ENCODE assay signal across 23 cellular contexts in the genomic region with DNA sequence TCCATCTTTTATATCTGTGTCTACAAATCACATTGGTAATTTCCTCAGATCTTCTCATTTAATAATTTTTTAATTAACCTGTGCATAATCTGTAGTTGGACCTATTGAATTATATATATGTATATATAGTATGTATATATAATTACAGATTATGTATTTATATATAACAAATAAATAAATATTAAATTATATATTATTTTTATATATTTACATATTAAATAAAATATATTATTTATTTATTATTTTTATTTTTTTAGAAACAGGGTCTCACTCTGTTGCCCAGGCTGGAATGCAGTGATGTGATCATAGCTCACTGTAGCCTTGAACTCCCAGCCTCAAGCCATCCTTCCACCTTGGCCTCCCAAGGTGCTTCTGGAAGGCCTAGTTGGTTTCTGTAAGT.
DNase-seq lines count a peak whose midpoint lies in the region; ATAC-seq, FAIRE-seq and TF ChIP-seq lines count a peak whose summit lies in the region.
"Had no signal": no experiment of that assay in that cellular context is flagged by ENCODE, and none has a peak within 500 bp of the region (broad histone marks: within the 10 kb centered on the region; RNA-seq: fewer than 3 reads in every experiment).

No MANE protein-coding gene starts in this region.

- H3K9me3 Mint-ChIP-seq in WTC11: peaks cover 29% of the 10 kb centered on the region

- TF ChIP-seq EP300 in esophagus muscularis mucosa (IDR thresholded peaks at IDR 0.05): no peak

- H3K27me3 Mint-ChIP-seq in WTC11 (ENCODE audit: low read depth): no peaks in the 10 kb centered on the region; the same call in 1 of the 2 replicates
- H3K27me3 Mint-ChIP-seq: CD4-positive, CD25-positive, alpha-beta regulatory T cell had no signal

- H3K36me3 ChIP-seq in esophagus muscularis mucosa: no peaks in the 10 kb centered on the region
- no peaks in the 10 kb centered on the region for H3K36me3 ChIP-seq in pancreas
- H3K36me3 ChIP-seq in WERI-Rb-1: no peaks in the 10 kb centered on the region

- peaks cover 14% of the 10 kb centered on the region for H3K36me3 Mint-ChIP-seq in WTC11
- H3K36me3 Mint-ChIP-seq: CD4-positive, CD25-positive, alpha-beta regulatory T cell; CD8-positive, alpha-beta T cell had no signal

- H3K4me3 Mint-ChIP-seq in WTC11: no peak overlapping the region
- H3K4me3 Mint-ChIP-seq: CD4-positive, CD25-positive, alpha-beta regulatory T cell; CD8-positive, alpha-beta T cell had no signal

- FAIRE-seq in G401.6 (lab: Jason Lieb, UNC) (peak; percentile 81), pancreas (lab: Jason Lieb, UNC) (peak; percentile 72)
- FAIRE-seq: D721Med, GM12878, GM19239, H1 had no signal

- H3K27me3 ChIP-seq in esophagus muscularis mucosa: no peaks in the 10 kb centered on the region
- H3K27me3 ChIP-seq in pancreas: no peaks in the 10 kb centered on the region
- H3K27me3 ChIP-seq in WERI-Rb-1 (ENCODE audit: insufficient read depth, low read depth, severe bottlenecking): peaks cover 72% of the 10 kb centered on the region

- DNase-seq in WTC11 (ENCODE audit: low spot score) (no peak), esophagus muscularis mucosa (ENCODE audit: extremely low spot score) (peak; percentile 7), pancreas (no peak), cerebellum (ENCODE audit: low spot score) (no peak), EL (no peak), nucleus accumbens (lab: John Stamatoyannopoulos, UW) (no peak), WERI-Rb-1 (no peak)
- DNase-seq: 8988T; CD4-positive, CD25-positive, alpha-beta regulatory T cell; CD8-positive, alpha-beta T cell; DMS 273 treated with DMSO at 0.1 percent for 48 hours; DMS53; DMS79 treated with DMSO at 0.1 percent for 48 hours; GDM1; GM23248; H7; HCEC 1CT had no signal

- POLR2A ChIA-PET in WTC11 (lab: Charles Lee): no interaction called here

- TF ChIP-seq CTCF in WTC11 (IDR thresholded peaks at IDR 0.05) (no peak), esophagus muscularis mucosa (IDR thresholded peaks at IDR 0.05) (no peak), pancreas (IDR thresholded peaks at IDR 0.05) (no peak), WERI-Rb-1 (IDR thresholded peaks at IDR 0.05; ENCODE audit: low read depth, low read length) (no peak)

- H3K4me1 Mint-ChIP-seq in WTC11: peaks cover 5% of the 10 kb centered on the region; the same call in 1 of the 2 replicates
- H3K4me1 Mint-ChIP-seq: CD4-positive, CD25-positive, alpha-beta regulatory T cell had no signal

- ATAC-seq in WTC11: no peak
- ATAC-seq in pancreas: no peak
- ATAC-seq: CD8-positive, alpha-beta T cell; GM12878 had no signal

- H3K27ac Mint-ChIP-seq in WTC11: no peak overlapping the region
- H3K27ac Mint-ChIP-seq: CD4-positive, CD25-positive, alpha-beta regulatory T cell; CD8-positive, alpha-beta T cell had no signal

- H3K27ac ChIP-seq in esophagus muscularis mucosa (replicated peaks in 1 of 4): no peak overlapping the region
- H3K27ac ChIP-seq in pancreas: no peak overlapping the region
- H3K27ac ChIP-seq in WERI-Rb-1: no peak overlapping the region
- H3K27ac ChIP-seq: C4-2B, GM23248 had no signal

- TF ChIP-seq POLR2A in esophagus muscularis mucosa (IDR thresholded peaks at IDR 0.05; ENCODE audit: low read depth): no peak

- H3K9me3 ChIP-seq in esophagus muscularis mucosa: peaks cover 0 to 2% (median 0%) of the 10 kb centered on the region in 4 donors
- H3K9me3 ChIP-seq in pancreas: no peaks in the 10 kb centered on the region
- H3K9me3 ChIP-seq in WERI-Rb-1 (ENCODE audit: severe bottlenecking): no peaks in the 10 kb centered on the region

- H3K4me3 ChIP-seq in esophagus muscularis mucosa: no peak overlapping the region
- no peak overlapping the region for H3K4me3 ChIP-seq in pancreas
- H3K4me3 ChIP-seq in WERI-Rb-1 (ENCODE audit: low read depth, low read length): no peak overlapping the region
- H3K4me3 ChIP-seq: GM12878, GM23248 had no signal

- intact Hi-C loops in esophagus muscularis mucosa (cut with DNase I) (no loop called here), pancreas (cut with DNase I) (no loop called here)

- CTCF ChIA-PET in WTC11 (lab: Charles Lee): no interaction called here

- H3K4me1 ChIP-seq in esophagus muscularis mucosa (peaks cover 0 to 6% (median under 1%) of the 10 kb centered on the region in 4 donors), pancreas (no peaks in the 10 kb centered on the region)

TF ChIP-seq in WTC11, 78 proteins besides CTCF, POLR2A, EP300 and RAD21:
- TF ChIP-seq ZNF396 (CRISPR knock-in tag; IDR thresholded peaks at IDR 0.05; ENCODE audit: borderline replicate concordance) (no peak), NFYB (CRISPR knock-in tag; conservative IDR thresholded peaks at IDR 0.05; ENCODE audit: low read depth) (no peak), ZNF317 (CRISPR knock-in tag; IDR thresholded peaks at IDR 0.05; ENCODE audit: borderline replicate concordance, low read depth) (no peak), ETV6 (CRISPR knock-in tag; IDR thresholded peaks at IDR 0.05) (no peak), NFATC4 (CRISPR knock-in tag; IDR thresholded peaks at IDR 0.05) (no peak), PREB (CRISPR knock-in tag; IDR thresholded peaks at IDR 0.05; ENCODE audit: borderline replicate concordance) (no peak), HMGA2 (CRISPR knock-in tag; IDR thresholded peaks at IDR 0.05) (peak; percentile 98)
